ENCODE assay signal across 11 cellular contexts in the genomic region with DNA sequence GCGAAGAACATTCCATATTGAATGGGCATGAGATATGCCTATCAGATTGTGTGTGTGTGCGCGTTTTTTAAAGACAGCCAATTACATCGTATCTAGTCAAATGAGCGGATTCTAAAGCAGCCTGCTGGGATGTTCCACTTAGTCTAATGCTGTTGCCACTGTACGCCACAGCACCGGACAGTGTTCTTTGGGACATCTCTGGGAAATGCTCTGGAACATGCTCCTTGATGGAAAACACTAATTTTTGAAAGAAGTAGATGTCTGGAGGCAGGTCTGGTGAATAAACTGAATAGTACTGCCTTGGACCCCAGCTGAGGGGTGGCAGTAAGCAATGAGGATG. TPM values are rescaled to one million over a fixed set of nuclear protein-coding genes. Genes with fewer than 3 reads are reported as not detected.
DNase-seq lines count a peak whose midpoint lies in the region; ATAC-seq and TF ChIP-seq lines count a peak whose summit lies in the region.
"Had no signal": no experiment of that assay in that cellular context is flagged by ENCODE, and none has a peak within 500 bp of the region (broad histone marks: within the 10 kb centered on the region; RNA-seq: fewer than 3 reads in every experiment).

No MANE protein-coding gene starts in this region.

- H3K27ac ChIP-seq in CD8-positive, alpha-beta memory T cell (ENCODE audit: low read depth, low read length), result no peak overlapping the region
- H3K27ac ChIP-seq in brain microvascular endothelial cell (peak overlapping the region; percentile 23), neural progenitor cell (no peak overlapping the region), aorta (ENCODE audit: low read depth in 1 of 2, low read length in 2 of 2) (peak overlapping the region in 1 of 2 donors; percentile 72)

- 19 to 32% methylated on average over 7 of the region's 7 CpGs for WGBS in aorta, 2 donors

- POLR2A ChIA-PET in CD8-positive, alpha-beta memory T cell (lab: Charles Lee), result interaction anchor here (0.5 to 2.6 kb wide), 2 partner anchors 11 to 22 kb away, joined by 4 to 10 read pairs; partner anchors contain the start of gene RNF181

- no peaks in the 10 kb centered on the region for H3K9me3 ChIP-seq in CD8-positive, alpha-beta memory T cell (ENCODE audit: low read length)
- H3K9me3 ChIP-seq in neural progenitor cell (ENCODE audit: low read depth), result no peaks in the 10 kb centered on the region
- no peaks in the 10 kb centered on the region for H3K9me3 ChIP-seq in aorta (ENCODE audit: control insufficient read depth, low read length)

- no peaks in the 10 kb centered on the region for H3K27me3 ChIP-seq in CD8-positive, alpha-beta memory T cell (ENCODE audit: insufficient read depth, low read length, poor library complexity, severe bottlenecking)
- H3K27me3 ChIP-seq in brain microvascular endothelial cell (replicated peaks) (no peaks in the 10 kb centered on the region), neural progenitor cell (no peaks in the 10 kb centered on the region), aorta (ENCODE audit: control insufficient read depth in 1 of 2, insufficient read depth in 2 of 2, low read length in 1 of 2) (no peaks in the 10 kb centered on the region)

- peak overlapping the region in 5 of 8 donors; percentile 3 to 95 (median 36) for H3K27ac Mint-ChIP-seq in CD8-positive, alpha-beta memory T cell
- H3K27ac Mint-ChIP-seq in neural progenitor cell, result no peak overlapping the region

- no peak for DNase-seq in CD8-positive, alpha-beta memory T cell
- DNase-seq in brain microvascular endothelial cell (no peak), neural progenitor cell (ENCODE audit: low spot score) (no peak), aorta (no peak)
- DNase-seq in stimulated activated CD4-positive, alpha-beta T cell treated with anti-CD3 and anti-CD28 coated beads, Interleukin-12 subunit alpha, Interleukin-12 subunit beta, amount 100 ng/mL, for 4 hours, result no peak
- DNase-seq: C1 segment of cervical spinal cord, erythroblast, GF-D8, NCI-H748 treated with DMSO at 0.1 percent for 48 hours had no signal

- CTCF ChIA-PET in CD8-positive, alpha-beta memory T cell (lab: Charles Lee), result interaction anchor here (1.4 to 2.8 kb wide), 2 partner anchors 11 to 16 kb away, joined by 4 to 8 read pairs; partner anchors contain the start of gene RNF181

- H3K9ac ChIP-seq in neural progenitor cell, result no peak overlapping the region

- H3K9me3 Mint-ChIP-seq in CD8-positive, alpha-beta memory T cell, result no peaks in the 10 kb centered on the region
- no peaks in the 10 kb centered on the region for H3K9me3 Mint-ChIP-seq in neural progenitor cell

- H3K4me3 ChIP-seq in CD8-positive, alpha-beta memory T cell (ENCODE audit: low read length), result no peak overlapping the region
- H3K4me3 ChIP-seq in brain microvascular endothelial cell (ENCODE audit: low read depth, low read length), result no peak overlapping the region
- H3K4me3 ChIP-seq in neural progenitor cell, result no peak overlapping the region
- H3K4me3 ChIP-seq in aorta (ENCODE audit: low read length in 2 of 2), result no peak overlapping the region

- intact Hi-C loops in aorta (cut with DNase I), result no loop called here

- no peak for TF ChIP-seq CTCF in brain microvascular endothelial cell (IDR thresholded peaks at IDR 0.05; ENCODE audit: low read depth, low read length, missing control alignments)
- TF ChIP-seq CTCF in neural progenitor cell (IDR thresholded peaks at IDR 0.05), result no peak

- peaks cover 27% of the 10 kb centered on the region for H4K20me1 ChIP-seq in neural progenitor cell (ENCODE audit: low read depth)

- peaks cover 35 to 71% (median 63%) of the 10 kb centered on the region in 3 donors for H3K4me1 Mint-ChIP-seq in CD8-positive, alpha-beta memory T cell
- H3K4me1 Mint-ChIP-seq in neural progenitor cell, result peaks cover 37% of the 10 kb centered on the region

- peaks cover 18% of the 10 kb centered on the region for H3K36me3 ChIP-seq in CD8-positive, alpha-beta memory T cell (ENCODE audit: insufficient read depth, low read length)
- H3K36me3 ChIP-seq in brain microvascular endothelial cell (replicated peaks) (peaks cover 9% of the 10 kb centered on the region), neural progenitor cell (no peaks in the 10 kb centered on the region), aorta (ENCODE audit: control insufficient read depth in 1 of 2, insufficient read depth in 2 of 2, low read length in 1 of 2) (peaks cover 2 to 5% of the 10 kb centered on the region in 2 donors)

- no peak for ATAC-seq in aorta (ENCODE audit: low FRiP score)
- ATAC-seq in esophagus mucosa, result no peak

- peaks cover 33% of the 10 kb centered on the region for H3K4me1 ChIP-seq in CD8-positive, alpha-beta memory T cell (ENCODE audit: insufficient read depth, low read length)
- peaks cover 4% of the 10 kb centered on the region for H3K4me1 ChIP-seq in neural progenitor cell
- peaks cover 2 to 12% of the 10 kb centered on the region in 2 donors for H3K4me1 ChIP-seq in aorta (ENCODE audit: control insufficient read depth in 1 of 2, insufficient read depth in 2 of 2, low read length in 2 of 2)

- in situ Hi-C loops in brain microvascular endothelial cell (cut with HindIII; ENCODE audit: low pct_ligation_motif_present, low sequenced_read_pairs), result no loop called here

- H3K79me2 ChIP-seq in neural progenitor cell (ENCODE audit: low read depth), result peaks cover 27% of the 10 kb centered on the region

- peak overlapping the region in 1 of 7 donors; percentile 48 for H3K4me3 Mint-ChIP-seq in CD8-positive, alpha-beta memory T cell
- peak overlapping the region; percentile 57 for H3K4me3 Mint-ChIP-seq in neural progenitor cell

- H3K36me3 Mint-ChIP-seq in CD8-positive, alpha-beta memory T cell, result peaks cover 0 to 47% (median 9%) of the 10 kb centered on the region in 3 donors
- H3K36me3 Mint-ChIP-seq in neural progenitor cell, result peaks cover 24% of the 10 kb centered on the region

- H2AFZ ChIP-seq in neural progenitor cell (replicated peaks), result no peak overlapping the region

- H3K4me2 ChIP-seq in neural progenitor cell, result no peak overlapping the region

- peaks cover 28% of the 10 kb centered on the region for H3F3A ChIP-seq in neural progenitor cell (ENCODE audit: low read depth)

- no peaks in the 10 kb centered on the region for H3K27me3 Mint-ChIP-seq in CD8-positive, alpha-beta memory T cell
- H3K27me3 Mint-ChIP-seq in neural progenitor cell (ENCODE audit: insufficient read depth, low read depth), result peaks cover 4% of the 10 kb centered on the region

RNA-seq across cellular contexts. Expression of gene TMEM150A, which starts 3.6 kb away (rescaled TPM):
- 1 to 10 TPM; 6.3 to 7.6 TPM for total RNA-seq in CD8-positive, alpha-beta memory T cell
- polyA plus RNA-seq in CD8-positive, alpha-beta memory T cell, result 13.2 TPM
- 7.2 and 12.5 TPM in 2 replicates for total RNA-seq in neural progenitor cell (ENCODE audit: low replicate concordance)
- total RNA-seq in aorta, result 10 to 100 TPM; 13.9 to 19.2 TPM
- polyA plus RNA-seq in aorta, result 10 to 100 TPM; 17.8 to 27.8 TPM
- 7.9 TPM for total RNA-seq in esophagus mucosa

RNA-seq across cellular contexts. Expression of gene C2orf68, which starts 5.8 kb away (rescaled TPM):
- total RNA-seq in CD8-positive, alpha-beta memory T cell, result 10 to 100 TPM; 26.7 to 27.3 TPM
- polyA plus RNA-seq in CD8-positive, alpha-beta memory T cell, result 17.9 TPM
- total RNA-seq in neural progenitor cell (ENCODE audit: low replicate concordance), result 31.1 and 47.6 TPM in 2 replicates
- total RNA-seq in aorta, result 10 to 100 TPM; 22.8 to 35.2 TPM
- 10 to 100 TPM; 15.5 to 19.9 TPM for polyA plus RNA-seq in aorta
- total RNA-seq in esophagus mucosa, result 23.7 TPM

RNA-seq across cellular contexts. Expression of gene USP39, which starts 9.9 kb away (rescaled TPM):
- total RNA-seq in CD8-positive, alpha-beta memory T cell, result 100 to 1,000 TPM; 105 to 108 TPM
- 66.1 TPM for polyA plus RNA-seq in CD8-positive, alpha-beta memory T cell
- total RNA-seq in neural progenitor cell (ENCODE audit: low replicate concordance), result 85.3 and 87.3 TPM in 2 replicates
- 10 to 100 TPM; 27.4 to 37.0 TPM for total RNA-seq in aorta
- 10 to 100 TPM; 33.6 to 37.0 TPM for polyA plus RNA-seq in aorta
- 28.2 TPM for total RNA-seq in esophagus mucosa

RNA-seq across cellular contexts. Expression of gene RNF181, which starts 10.5 kb away (rescaled TPM):
- 10 to 100 TPM; 88.2 to 95.1 TPM for total RNA-seq in CD8-positive, alpha-beta memory T cell
- 181 TPM for polyA plus RNA-seq in CD8-positive, alpha-beta memory T cell
- total RNA-seq in neural progenitor cell (ENCODE audit: low replicate concordance), result 81.3 and 113 TPM in 2 replicates
- total RNA-seq in aorta, result 10 to 100 TPM; 76.0 to 98.5 TPM
- polyA plus RNA-seq in aorta, result 100 to 1,000 TPM; 148 to 203 TPM
- 95.2 TPM for total RNA-seq in esophagus mucosa

RNA-seq across cellular contexts. Expression of gene VAMP5, which starts 21.9 kb away (rescaled TPM):
- 10 to 100 TPM; 26.4 to 28.0 TPM for total RNA-seq in CD8-positive, alpha-beta memory T cell
- 151 TPM for polyA plus RNA-seq in CD8-positive, alpha-beta memory T cell
- total RNA-seq in neural progenitor cell (ENCODE audit: low replicate concordance) (not detected in 2 replicates), aorta (10 to 100 TPM; 60.3 to 83.8 TPM), esophagus mucosa (24.2 TPM)
- 100 to 1,000 TPM; 180 to 186 TPM for polyA plus RNA-seq in aorta
- total RNA-seq: SK-MEL-5 had no signal
